ENCODE assay signal across 8 cellular contexts in the genomic region with DNA sequence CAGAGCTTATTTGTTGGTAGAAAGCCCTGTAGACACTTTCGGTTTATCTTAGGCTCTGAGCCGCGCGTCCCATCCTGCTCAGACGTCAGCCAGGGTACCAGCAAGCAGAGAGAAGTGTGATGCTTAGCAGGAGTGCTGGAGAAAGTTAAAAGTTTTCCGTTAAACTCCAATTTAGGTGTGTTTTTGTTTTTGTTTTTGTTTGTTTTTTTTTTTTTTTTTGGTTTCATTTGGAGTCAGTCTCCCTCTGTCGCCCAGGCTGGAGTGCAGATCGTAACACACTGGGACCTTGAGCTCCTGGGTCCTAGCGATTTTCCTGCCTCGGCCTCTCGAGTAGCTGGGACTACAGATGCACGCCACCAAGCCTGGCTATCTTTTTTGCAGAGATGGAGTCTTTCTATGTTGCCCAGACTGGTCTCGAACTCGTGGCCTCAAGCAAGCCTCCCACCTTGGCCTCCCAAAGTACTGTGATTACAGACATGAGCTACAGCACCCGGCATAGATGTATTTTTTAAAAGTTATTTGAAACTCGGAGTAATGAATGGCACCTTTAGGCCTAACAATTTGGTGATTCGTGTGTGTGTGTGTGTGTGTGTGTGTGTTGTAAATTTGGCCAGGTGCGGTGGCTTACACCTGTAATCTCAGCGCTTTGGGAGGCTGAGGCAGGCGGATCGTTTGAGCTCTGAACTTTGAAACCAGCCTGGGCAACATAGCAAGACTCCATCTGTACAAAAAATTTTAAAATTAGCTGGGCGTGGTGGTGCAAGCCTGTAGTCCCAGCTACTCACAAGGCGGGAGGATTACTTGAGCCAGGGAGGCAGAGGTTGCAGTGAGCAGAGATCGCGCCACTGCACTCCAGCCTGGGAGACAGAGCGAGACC. TPM values are rescaled to one million over a fixed set of nuclear protein-coding genes. Genes with fewer than 3 reads are reported as not detected.
DNase-seq lines count a peak whose midpoint lies in the region; ATAC-seq, FAIRE-seq and TF ChIP-seq lines count a peak whose summit lies in the region.

No MANE protein-coding gene starts in this region.

- WGBS in suprapubic skin: 62% methylated on average over 26 of the region's 26 CpGs

- H3K27ac ChIP-seq in suprapubic skin: peak overlapping the region; percentile 61

- H3K4me3 Mint-ChIP-seq in activated T-helper 2 cell treated with anti-CD3 and anti-CD28 coated beads, Interferon-gamma antibody, Interleukin-2, Interleukin-4, amounts not matched to agents 10 μg/mL and 5 μg/mL and 100 μg/mL, durations not matched to agents 14 hours and 24 hours and 36 hours (ENCODE audit: low read depth): peak overlapping the region; percentile 89

- no peaks in the 10 kb centered on the region for H3K27me3 ChIP-seq in suprapubic skin

- no peak for TF ChIP-seq EP300 in suprapubic skin (IDR thresholded peaks at IDR 0.05)

- H3K4me3 ChIP-seq in suprapubic skin: peak overlapping the region; percentile 82

- no peaks in the 10 kb centered on the region for H3K36me3 ChIP-seq in suprapubic skin

- H3K4me1 Mint-ChIP-seq in activated T-helper 2 cell treated with anti-CD3 and anti-CD28 coated beads, Interferon-gamma antibody, Interleukin-2, Interleukin-4, amounts not matched to agents 10 μg/mL and 5 μg/mL and 100 μg/mL, durations not matched to agents 14 hours and 24 hours and 36 hours (ENCODE audit: low read depth): peaks cover 10% of the 10 kb centered on the region

- DNase-seq in GM12891 (ENCODE audit: insufficient read length, low spot score) (no peak), inferior parietal cortex (ENCODE audit: extremely low spot score) (peak; percentile 33), suprapubic skin (ENCODE audit: low spot score in 2 of 2) (no peak), cerebellar nuclear complex (lab: John Stamatoyannopoulos, UW) (no peak), NCI-H774 (lab: John Stamatoyannopoulos, UW) (no peak), NCI-H2227 (lab: John Stamatoyannopoulos, UW; ENCODE audit: unreplicated experiment) (no peak)
- DNase-seq in activated T-helper 2 cell treated with anti-CD3 and anti-CD28 coated beads, Interferon-gamma antibody, Interleukin-2, Interleukin-4, amounts not matched to agents 10 μg/mL and 5 μg/mL and 100 μg/mL, durations not matched to agents 14 hours and 24 hours and 36 hours (ENCODE audit: low spot score): peak; percentile 65

- peak overlapping the region; percentile 90 for H3K27ac Mint-ChIP-seq in activated T-helper 2 cell treated with anti-CD3 and anti-CD28 coated beads, Interferon-gamma antibody, Interleukin-2, Interleukin-4, amounts not matched to agents 10 μg/mL and 5 μg/mL and 100 μg/mL, durations not matched to agents 14 hours and 24 hours and 36 hours

- peaks cover 20% of the 10 kb centered on the region for H3K4me1 ChIP-seq in suprapubic skin

- H3K9me3 ChIP-seq in suprapubic skin: no peaks in the 10 kb centered on the region

- intact Hi-C loops in activated T-helper 2 cell treated with anti-CD3 and anti-CD28 coated beads, Interferon-gamma antibody, Interleukin-2, Interleukin-4, amounts not matched to agents 10 μg/mL and 5 μg/mL and 100 μg/mL, durations not matched to agents 14 hours and 24 hours and 36 hours (cut with micrococcal nuclease): loop anchor here (2.0 to 5.0 kb wide), 3 partner anchors 177 to 253 kb away; a partner anchor contains a TSS

- H3K9me3 Mint-ChIP-seq in activated T-helper 2 cell treated with anti-CD3 and anti-CD28 coated beads, Interferon-gamma antibody, Interleukin-2, Interleukin-4, amounts not matched to agents 10 μg/mL and 5 μg/mL and 100 μg/mL, durations not matched to agents 14 hours and 24 hours and 36 hours: no peaks in the 10 kb centered on the region

- FAIRE-seq in GM12891 (lab: Jason Lieb, UNC): peak; percentile 71

- H3K36me3 Mint-ChIP-seq in activated T-helper 2 cell treated with anti-CD3 and anti-CD28 coated beads, Interferon-gamma antibody, Interleukin-2, Interleukin-4, amounts not matched to agents 10 μg/mL and 5 μg/mL and 100 μg/mL, durations not matched to agents 14 hours and 24 hours and 36 hours (ENCODE audit: low read depth): no peaks in the 10 kb centered on the region

- peaks cover 17% of the 10 kb centered on the region for H3K27me3 Mint-ChIP-seq in activated T-helper 2 cell treated with anti-CD3 and anti-CD28 coated beads, Interferon-gamma antibody, Interleukin-2, Interleukin-4, amounts not matched to agents 10 μg/mL and 5 μg/mL and 100 μg/mL, durations not matched to agents 14 hours and 24 hours and 36 hours (ENCODE audit: low read depth)

- peak; percentile 33 for ATAC-seq in HG02938 (IDR thresholded peaks at IDR 0.05; ENCODE audit: unreplicated experiment)

- TF ChIP-seq CTCF in suprapubic skin (IDR thresholded peaks at IDR 0.05): no peak

- TF ChIP-seq POLR2A in GM12891 (IDR thresholded peaks at IDR 0.05; ENCODE audit: low read depth, low read length): no peak
- TF ChIP-seq POLR2A in suprapubic skin (IDR thresholded peaks at IDR 0.05): no peak

TF ChIP-seq in GM12891, 5 proteins besides CTCF, POLR2A, EP300 and RAD21:
- TF ChIP-seq POLR2AphosphoS5 (IDR thresholded peaks at IDR 0.05; ENCODE audit: low read depth, low read length) (no peak), SPI1 (IDR thresholded peaks at IDR 0.05; ENCODE audit: low read depth, low read length) (no peak), POU2F2 (IDR thresholded peaks at IDR 0.05; ENCODE audit: low read depth, low read length) (no peak), TAF1 (IDR thresholded peaks at IDR 0.05; ENCODE audit: low read depth, low read length) (no peak), PAX5 (IDR thresholded peaks at IDR 0.05; ENCODE audit: insufficient read depth, low read length, severe bottlenecking) (no peak)
TF ChIP-seq in GM12891: peak in this region for 0.

RNA-seq across cellular contexts. Expression of a gene that starts 1.3 kb away (rescaled TPM):
- polyA plus RNA-seq in GM12891 (2012; ENCODE audit: low read depth, missing spikeins): 1.6 TPM
- total RNA-seq in activated T-helper 2 cell treated with anti-CD3 and anti-CD28 coated beads, Interferon-gamma antibody, Interleukin-2, Interleukin-4, amounts not matched to agents 10 μg/mL and 5 μg/mL and 100 μg/mL, durations not matched to agents 14 hours and 24 hours and 36 hours: 10.6 and 14.8 TPM in 2 replicates
- total RNA-seq in suprapubic skin: 10 to 100 TPM; 16.0 to 29.4 (median 22.3) TPM

RNA-seq across cellular contexts. Expression of a gene that starts 32.0 kb away (rescaled TPM):
- polyA plus RNA-seq in GM12891 (2012; ENCODE audit: low read depth, missing spikeins): not detected
- total RNA-seq in activated T-helper 2 cell treated with anti-CD3 and anti-CD28 coated beads, Interferon-gamma antibody, Interleukin-2, Interleukin-4, amounts not matched to agents 10 μg/mL and 5 μg/mL and 100 μg/mL, durations not matched to agents 14 hours and 24 hours and 36 hours: 0.89 TPM in 1 of 2 replicates, not detected in the other
- not detected for total RNA-seq in suprapubic skin

Comparison
In these comparisons a context has a peak if more than half of its experiments do, and no peak if none do; other contexts are left out.
1. DNase-seq: peak in activated T-helper 2 cell treated with anti-CD3 and anti-CD28 coated beads, Interferon-gamma antibody, Interleukin-2, Interleukin-4, amounts not matched to agents 10 μg/mL and 5 μg/mL and 100 μg/mL, durations not matched to agents 14 hours and 24 hours and 36 hours (single experiment) and inferior parietal cortex (single experiment); none in GM12891 (single experiment), suprapubic skin (0 of 2), cerebellar nuclear complex (0 of 2), NCI-H774 (single experiment) and NCI-H2227 (single experiment).